Comparison of ENCODE assay signal across 9 cellular contexts in genomic region chrX:48575642-48576041, GRCh38. TPM values are rescaled to one million over a fixed set of nuclear protein-coding genes. Genes with fewer than 3 reads are reported as not detected.
A peak's percentile ranks its signal among the peaks of the same experiment; 100 is the strongest.
DNase-seq lines count a peak whose midpoint lies in the region; ATAC-seq, FAIRE-seq and TF ChIP-seq lines count a peak whose summit lies in the region.
"Had no signal": no experiment of that assay in that cellular context is flagged by ENCODE, and none has a peak within 500 bp of the region (broad histone marks: within the 10 kb centered on the region; RNA-seq: fewer than 3 reads in every experiment).

No MANE protein-coding gene starts in this region.

- peak overlapping the region; percentile 83 for H3K4me3 ChIP-seq in left ventricle myocardium inferior
- peak overlapping the region; percentile 90 for H3K4me3 ChIP-seq in K562
- peak overlapping the region in 1 of 2 donors; percentile 50 for H3K4me3 ChIP-seq in uterus

- CTCF ChIA-PET in K562 (lab: Yijun Ruan, JAX; ENCODE audit: low intra/inter-chr PET ratio), result no interaction called here

- H3K27ac Mint-ChIP-seq in memory B cell, result no peak overlapping the region

- TF ChIP-seq RAD21 in K562 (CRISPR knock-in tag; conservative IDR thresholded peaks at IDR 0.05 in 1 of 2, IDR thresholded peaks at IDR 0.05 in 1 of 2), result no peak

- no peak for TF ChIP-seq EP300 in K562 (IDR thresholded peaks at IDR 0.05; ENCODE audit: low read length)

- peaks cover 15% of the 10 kb centered on the region; the same call in 1 of the 2 replicates for H4K20me1 ChIP-seq in K562 (replicated peaks; ENCODE audit: control insufficient read depth, insufficient read depth, low read length)

- no TSS peak for BruUV-seq in K562 (replicated peaks; lab: Mats Ljungman, UMichigan)

- H3K9me3 Mint-ChIP-seq in memory B cell, result no peaks in the 10 kb centered on the region

- H3K4me2 ChIP-seq in K562 (ENCODE audit: insufficient read depth, low read length), result peak overlapping the region; percentile 97

- DNase-seq in left ventricle myocardium inferior, result no peak
- no peak for DNase-seq in cardiac septum (ENCODE audit: low spot score)
- DNase-seq in K562 (ENCODE audit: extremely low read depth in 1 of 4, low spot score in 3 of 4), result peak in 1 of 4 experiments; percentile 31
- no peak for DNase-seq in memory B cell (ENCODE audit: low spot score in 2 of 2)
- DNase-seq in uterus, result no peak
- DNase-seq in AML-193 (lab: John Stamatoyannopoulos, UW), result no peak
- DNase-seq in islet precursor cell, result no peak
- DNase-seq: GDM1 had no signal

- WGBS in K562 (ENCODE audit: insufficient coverage, low coverage, missing lambda C conversion rate), result 8% methylated on average over 11 of the region's 13 CpGs

- H3K36me3 ChIP-seq in left ventricle myocardium inferior (peaks cover 42% of the 10 kb centered on the region), K562 (ENCODE audit: control insufficient read depth, insufficient read depth, low read length) (peaks cover 47% of the 10 kb centered on the region), uterus (no peaks in the 10 kb centered on the region)

- POLR2A ChIA-PET in K562 (lab: Yijun Ruan, JAX), result interaction anchor here (1.0 to 1.7 kb wide), 7 partner anchors 9 to 226 kb away, joined by 3 to 12 read pairs (median 4); partner anchors contain the start of genes HDAC6 and TBC1D25

- peak overlapping the region; percentile 97 to 100 for H3K9ac ChIP-seq in K562 (ENCODE audit: insufficient read depth in 1 of 2, low read depth in 2 of 2, low read length in 2 of 2)

- TF ChIP-seq CTCF in left ventricle myocardium inferior (IDR thresholded peaks at IDR 0.05; ENCODE audit: borderline replicate concordance), result no peak
- no peak for TF ChIP-seq CTCF in K562 (IDR thresholded peaks at IDR 0.05 in 2 of 3, conservative IDR thresholded peaks at IDR 0.05 in 1 of 3; ENCODE audit: insufficient read depth in 2 of 3, low read depth in 1 of 3, low read length in 3 of 3)
- TF ChIP-seq CTCF in uterus (IDR thresholded peaks at IDR 0.05), result no peak

- no peaks in the 10 kb centered on the region for H3K27me3 Mint-ChIP-seq in memory B cell

- intact Hi-C loops in left ventricle myocardium inferior (cut with micrococcal nuclease), result no loop called here
- intact Hi-C loops in cardiac septum (cut with DNase I), result no loop called here
- intact Hi-C loops in K562 (cut with micrococcal nuclease), result loop anchor here (2.0 to 10.0 kb wide), 2 partner anchors 21 to 51 kb away; partner anchors contain the start of genes EBP and WDR13
- intact Hi-C loops in uterus (cut with DNase I; ENCODE audit: low total_unique reads), result no loop called here

- H3K9me3 ChIP-seq in left ventricle myocardium inferior (replicated peaks) (no peaks in the 10 kb centered on the region), K562 (replicated peaks; ENCODE audit: control insufficient read depth, insufficient read depth, low read depth, low read length) (no peaks in the 10 kb centered on the region), uterus (no peaks in the 10 kb centered on the region)

- peak overlapping the region; percentile 99 for H3K27ac ChIP-seq in left ventricle myocardium inferior (replicated peaks)
- peak overlapping the region; percentile 100; the same call in 2 of the 3 replicates for H3K27ac ChIP-seq in K562 (ENCODE audit: extremely low read depth, low read depth, low read length)
- H3K27ac ChIP-seq in uterus, result peak overlapping the region; percentile 93 to 98

- in situ Hi-C loops in K562 (cut with MboI), result no loop called here

- H3K36me3 Mint-ChIP-seq in memory B cell, result peaks cover 19% of the 10 kb centered on the region

- ATAC-seq in K562 (no peak), memory B cell (ENCODE audit: low read depth) (no peak), HG03378 (IDR thresholded peaks at IDR 0.05; ENCODE audit: unreplicated experiment) (no peak)

- H3K27me3 ChIP-seq in left ventricle myocardium inferior (ENCODE audit: low read depth) (no peaks in the 10 kb centered on the region), K562 (ENCODE audit: control insufficient read depth in 2 of 2, insufficient read depth in 2 of 2, low read length in 2 of 2) (no peaks in the 10 kb centered on the region), uterus (no peaks in the 10 kb centered on the region)

- H3K79me2 ChIP-seq in K562 (ENCODE audit: control insufficient read depth, insufficient read depth, low read length), result peaks cover 34% of the 10 kb centered on the region

- no peak overlapping the region for H2AFZ ChIP-seq in K562 (ENCODE audit: low read depth, low read length)

- peaks cover 26% of the 10 kb centered on the region for H3K4me1 ChIP-seq in left ventricle myocardium inferior
- H3K4me1 ChIP-seq in K562 (replicated peaks in 1 of 2; ENCODE audit: control insufficient read depth in 2 of 2, insufficient read depth in 2 of 2, low read length in 2 of 2), result peaks cover 13 to 14% of the 10 kb centered on the region in 2 experiments; a peak in 4 of 5 replicates
- no peaks in the 10 kb centered on the region for H3K4me1 ChIP-seq in uterus

- TF ChIP-seq POLR2A in K562 (conservative IDR thresholded peaks at IDR 0.05) (no peak), uterus (IDR thresholded peaks at IDR 0.05) (no peak)

- H3K9me1 ChIP-seq in K562 (ENCODE audit: control insufficient read depth, insufficient read depth, low read length), result peaks cover 10% of the 10 kb centered on the region

- H3K4me3 Mint-ChIP-seq in memory B cell, result peak overlapping the region; percentile 96

- no peak for FAIRE-seq in K562 (lab: Jason Lieb, UNC)

- H3K4me1 Mint-ChIP-seq in memory B cell, result peaks cover 17% of the 10 kb centered on the region

RNA-seq across cellular contexts. Expression of gene RBM3, which starts 1.4 kb away (rescaled TPM):
- total RNA-seq in left ventricle myocardium inferior (121 TPM), cardiac septum (96.9 TPM), K562 (2014; rRNA removed) (136 and 164 TPM in 2 replicates), K562 (2014; rRNA removed; fragmentation: Illumina TruSeq; extraction: Trizol) (272 and 376 TPM in 2 replicates), K562 (2015; rRNA removed; fragmentation: Illumina TruSeq; extraction: Trizol) (221 and 223 TPM in 2 replicates), K562 (2021) (148 and 187 TPM in 2 replicates), uterus (100 to 1,000 TPM in 3 of 4 donors, 10 to 100 TPM in 1; 52.3 to 239 (median 205) TPM)
- total RNA-seq in K562 (2011; cell fraction: chromatin; rRNA removed; ENCODE audit: low replicate concordance), result 281 and 417 TPM in 2 replicates
- total RNA-seq in K562 (2011; cell fraction: nucleolus; rRNA removed), result 299 and 322 TPM in 2 replicates
- total RNA-seq in K562 (2011; cell fraction: nucleoplasm; rRNA removed), result 302 and 316 TPM in 2 replicates
- polyA plus RNA-seq in K562 (2011; rRNA removed) (194 and 209 TPM in 2 replicates), K562 (2014; fragmentation: Illumina TruSeq; extraction: Trizol) (221 and 255 TPM in 2 replicates), K562 (2014; fragmentation: Nextera tagmentation; extraction: Ambion mirVana) (10 to 100 TPM; 70.3 to 97.1 TPM), K562 (2014; rRNA removed) (246 and 259 TPM in 2 replicates)
- polyA plus RNA-seq in K562 (2011; cell fraction: cytosol; rRNA removed), result 115 and 202 TPM in 2 replicates
- polyA plus RNA-seq in K562 (2011; cell fraction: nucleus; rRNA removed), result 205 and 262 TPM in 2 replicates
- 193 and 291 TPM in 2 replicates for polyA plus RNA-seq in K562 (2012)
- polyA minus RNA-seq in K562 (2011; rRNA and poly(A)+ RNA removed), result 284 and 313 TPM in 2 replicates
- polyA minus RNA-seq in K562 (2011; cell fraction: cytosol; rRNA and poly(A)+ RNA removed), result 86.3 and 98.5 TPM in 2 replicates
- 124 and 190 TPM in 2 replicates for polyA minus RNA-seq in K562 (2011; cell fraction: nucleus; rRNA and poly(A)+ RNA removed)

RNA-seq across cellular contexts. Expression of gene WDR13, which starts 21.6 kb away (rescaled TPM):
- 137 TPM for total RNA-seq in left ventricle myocardium inferior
- total RNA-seq in cardiac septum, result 170 TPM
- total RNA-seq in K562 (2011; cell fraction: chromatin; rRNA removed; ENCODE audit: low replicate concordance), result 81.3 and 231 TPM in 2 replicates
- 191 and 205 TPM in 2 replicates for total RNA-seq in K562 (2011; cell fraction: nucleolus; rRNA removed)
- total RNA-seq in K562 (2011; cell fraction: nucleoplasm; rRNA removed), result 102 and 125 TPM in 2 replicates
- total RNA-seq in K562 (2014; rRNA removed), result 38.7 and 76.8 TPM in 2 replicates
- 10.8 and 17.1 TPM in 2 replicates for total RNA-seq in K562 (2014; rRNA removed; fragmentation: Illumina TruSeq; extraction: Trizol)
- total RNA-seq in K562 (2015; rRNA removed; fragmentation: Illumina TruSeq; extraction: Trizol), result 27.3 and 31.4 TPM in 2 replicates
- 64.7 and 70.5 TPM in 2 replicates for total RNA-seq in K562 (2021)
- 36.4 and 76.3 TPM in 2 replicates for polyA plus RNA-seq in K562 (2011; rRNA removed)
- 94.9 and 138 TPM in 2 replicates for polyA plus RNA-seq in K562 (2011; cell fraction: cytosol; rRNA removed)
- polyA plus RNA-seq in K562 (2011; cell fraction: nucleus; rRNA removed), result 246 and 327 TPM in 2 replicates
- 154 and 236 TPM in 2 replicates for polyA plus RNA-seq in K562 (2012)
- 30.4 and 54.9 TPM in 2 replicates for polyA plus RNA-seq in K562 (2014; fragmentation: Illumina TruSeq; extraction: Trizol)
- polyA plus RNA-seq in K562 (2014; fragmentation: Nextera tagmentation; extraction: Ambion mirVana), result 10 to 100 TPM in 1 of 2 experiments, 1 to 10 TPM in 1; 7.4 to 16.0 TPM
- 49.1 and 73.2 TPM in 2 replicates for polyA plus RNA-seq in K562 (2014; rRNA removed)
- polyA minus RNA-seq in K562 (2011; rRNA and poly(A)+ RNA removed), result 25.8 and 28.7 TPM in 2 replicates
- polyA minus RNA-seq in K562 (2011; cell fraction: cytosol; rRNA and poly(A)+ RNA removed), result 32.3 and 69.8 TPM in 2 replicates
- polyA minus RNA-seq in K562 (2011; cell fraction: nucleus; rRNA and poly(A)+ RNA removed), result 37.7 and 74.4 TPM in 2 replicates
- 100 to 1,000 TPM in 2 of 4 donors, 10 to 100 TPM in 2; 64.8 to 147 (median 111) TPM for total RNA-seq in uterus

RNA-seq across cellular contexts. Expression of gene TBC1D25, which starts 36.1 kb away (rescaled TPM):
- 14.5 TPM for total RNA-seq in left ventricle myocardium inferior
- total RNA-seq in cardiac septum, result 16.5 TPM
- 11.5 and 26.2 TPM in 2 replicates for total RNA-seq in K562 (2011; cell fraction: chromatin; rRNA removed; ENCODE audit: low replicate concordance)
- 15.1 and 16.5 TPM in 2 replicates for total RNA-seq in K562 (2011; cell fraction: nucleolus; rRNA removed)
- total RNA-seq in K562 (2011; cell fraction: nucleoplasm; rRNA removed), result 11.6 and 13.7 TPM in 2 replicates
- 5.4 and 6.7 TPM in 2 replicates for total RNA-seq in K562 (2014; rRNA removed)
- total RNA-seq in K562 (2014; rRNA removed; fragmentation: Illumina TruSeq; extraction: Trizol), result 0.87 and 0.96 TPM in 2 replicates
- total RNA-seq in K562 (2015; rRNA removed; fragmentation: Illumina TruSeq; extraction: Trizol), result 1.5 and 2.0 TPM in 2 replicates
- 9.5 and 10.6 TPM in 2 replicates for total RNA-seq in K562 (2021)
- polyA plus RNA-seq in K562 (2011; rRNA removed), result 3.9 and 7.1 TPM in 2 replicates
- 5.5 and 7.5 TPM in 2 replicates for polyA plus RNA-seq in K562 (2011; cell fraction: cytosol; rRNA removed)
- 17.3 and 27.4 TPM in 2 replicates for polyA plus RNA-seq in K562 (2011; cell fraction: nucleus; rRNA removed)
- polyA plus RNA-seq in K562 (2012), result 6.9 and 8.7 TPM in 2 replicates
- 6.1 and 7.5 TPM in 2 replicates for polyA plus RNA-seq in K562 (2014; fragmentation: Illumina TruSeq; extraction: Trizol)
- polyA plus RNA-seq in K562 (2014; fragmentation: Nextera tagmentation; extraction: Ambion mirVana), result under 1 TPM; 0.62 to 0.87 TPM
- polyA plus RNA-seq in K562 (2014; rRNA removed), result 5.4 and 6.2 TPM in 2 replicates
- 3.5 and 3.9 TPM in 2 replicates for polyA minus RNA-seq in K562 (2011; rRNA and poly(A)+ RNA removed)
- 4.7 and 13.4 TPM in 2 replicates for polyA minus RNA-seq in K562 (2011; cell fraction: cytosol; rRNA and poly(A)+ RNA removed)
- 4.3 and 5.7 TPM in 2 replicates for polyA minus RNA-seq in K562 (2011; cell fraction: nucleus; rRNA and poly(A)+ RNA removed)
- total RNA-seq in uterus, result 10 to 100 TPM in 1 of 4 donors, 1 to 10 TPM in 3; 4.1 to 14.3 (median 5.3) TPM

RNA-seq across cellular contexts. Expression of gene EBP, which starts 54.0 kb away (rescaled TPM):
- total RNA-seq in left ventricle myocardium inferior (48.9 TPM), cardiac septum (38.6 TPM), K562 (2014; rRNA removed) (244 and 267 TPM in 2 replicates), K562 (2014; rRNA removed; fragmentation: Illumina TruSeq; extraction: Trizol) (242 and 313 TPM in 2 replicates), K562 (2015; rRNA removed; fragmentation: Illumina TruSeq; extraction: Trizol) (219 and 244 TPM in 2 replicates), K562 (2021) (264 and 278 TPM in 2 replicates), uterus (10 to 100 TPM in 2 of 4 donors, 1 to 10 TPM in 1, not detected in 1; 2.4 to 23.0 (median 22.1) TPM)
- 184 and 489 TPM in 2 replicates for total RNA-seq in K562 (2011; cell fraction: chromatin; rRNA removed; ENCODE audit: low replicate concordance)
- total RNA-seq in K562 (2011; cell fraction: nucleolus; rRNA removed), result 634 and 715 TPM in 2 replicates
- total RNA-seq in K562 (2011; cell fraction: nucleoplasm; rRNA removed), result 475 and 527 TPM in 2 replicates
- polyA plus RNA-seq in K562 (2011; rRNA removed) (228 and 411 TPM in 2 replicates), K562 (2014; fragmentation: Illumina TruSeq; extraction: Trizol) (274 and 307 TPM in 2 replicates), K562 (2014; fragmentation: Nextera tagmentation; extraction: Ambion mirVana) (100 to 1,000 TPM; 569 to 987 TPM), K562 (2014; rRNA removed) (238 and 281 TPM in 2 replicates)
- polyA plus RNA-seq in K562 (2011; cell fraction: cytosol; rRNA removed), result 623 and 681 TPM in 2 replicates
- 365 and 432 TPM in 2 replicates for polyA plus RNA-seq in K562 (2011; cell fraction: nucleus; rRNA removed)
- 242 and 270 TPM in 2 replicates for polyA plus RNA-seq in K562 (2012)
- polyA minus RNA-seq in K562 (2011; rRNA and poly(A)+ RNA removed), result 291 and 319 TPM in 2 replicates
- polyA minus RNA-seq in K562 (2011; cell fraction: cytosol; rRNA and poly(A)+ RNA removed), result 198 and 240 TPM in 2 replicates
- 35.1 and 73.1 TPM in 2 replicates for polyA minus RNA-seq in K562 (2011; cell fraction: nucleus; rRNA and poly(A)+ RNA removed)
